ENCODE assay signal across 1 cellular context in the genomic region with DNA sequence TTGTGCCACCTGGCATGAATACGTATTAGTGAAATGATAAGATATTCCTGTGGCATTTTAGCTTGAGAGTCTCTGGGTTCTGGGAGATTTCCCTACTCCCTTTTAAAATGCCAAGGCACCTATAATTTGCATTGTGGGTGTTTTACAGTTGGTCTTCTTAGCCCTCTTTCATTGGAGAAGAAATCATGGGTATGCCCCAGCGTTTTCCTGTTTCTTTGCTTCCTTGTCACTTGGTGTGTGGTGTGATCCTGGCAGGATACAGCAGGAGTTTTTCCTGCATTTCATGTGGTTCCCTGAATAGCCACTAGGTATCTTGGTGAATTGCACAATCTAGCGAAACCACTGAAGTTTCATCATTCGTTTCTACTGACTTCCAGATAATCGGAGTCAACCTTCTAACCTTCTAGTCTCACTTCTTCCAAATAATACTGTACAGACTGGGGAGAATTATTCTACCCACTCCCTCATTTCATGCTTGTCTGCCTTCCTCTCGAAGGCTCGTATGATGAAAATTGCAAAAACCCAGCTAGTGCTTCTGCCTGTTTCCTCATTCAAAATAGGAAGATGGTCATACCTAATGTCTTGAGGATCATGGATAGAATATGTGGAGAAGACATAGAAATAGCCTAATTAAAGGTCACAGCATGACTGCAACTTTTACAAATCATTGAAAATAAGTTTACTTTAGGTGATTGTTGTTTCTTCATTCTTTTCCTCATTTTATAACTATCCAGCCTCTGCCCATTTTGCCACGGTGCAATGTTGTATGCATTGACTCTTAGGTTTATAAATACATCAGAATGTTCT.
TF ChIP-seq lines count a peak whose summit lies in the region.

No MANE protein-coding gene starts in this region.

TF ChIP-seq in HepG2, 621 proteins besides CTCF, POLR2A, EP300 and RAD21 (continued from another document and continues in another):
- TF ChIP-seq, protein P1, sequence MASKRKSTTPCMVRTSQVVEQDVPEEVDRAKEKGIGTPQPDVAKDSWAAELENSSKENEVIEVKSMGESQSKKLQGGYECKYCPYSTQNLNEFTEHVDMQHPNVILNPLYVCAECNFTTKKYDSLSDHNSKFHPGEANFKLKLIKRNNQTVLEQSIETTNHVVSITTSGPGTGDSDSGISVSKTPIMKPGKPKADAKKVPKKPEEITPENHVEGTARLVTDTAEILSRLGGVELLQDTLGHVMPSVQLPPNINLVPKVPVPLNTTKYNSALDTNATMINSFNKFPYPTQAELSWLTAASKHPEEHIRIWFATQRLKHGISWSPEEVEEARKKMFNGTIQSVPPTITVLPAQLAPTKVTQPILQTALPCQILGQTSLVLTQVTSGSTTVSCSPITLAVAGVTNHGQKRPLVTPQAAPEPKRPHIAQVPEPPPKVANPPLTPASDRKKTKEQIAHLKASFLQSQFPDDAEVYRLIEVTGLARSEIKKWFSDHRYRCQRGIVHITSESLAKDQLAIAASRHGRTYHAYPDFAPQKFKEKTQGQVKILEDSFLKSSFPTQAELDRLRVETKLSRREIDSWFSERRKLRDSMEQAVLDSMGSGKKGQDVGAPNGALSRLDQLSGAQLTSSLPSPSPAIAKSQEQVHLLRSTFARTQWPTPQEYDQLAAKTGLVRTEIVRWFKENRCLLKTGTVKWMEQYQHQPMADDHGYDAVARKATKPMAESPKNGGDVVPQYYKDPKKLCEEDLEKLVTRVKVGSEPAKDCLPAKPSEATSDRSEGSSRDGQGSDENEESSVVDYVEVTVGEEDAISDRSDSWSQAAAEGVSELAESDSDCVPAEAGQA (IDR thresholded peaks at IDR 0.05; ENCODE audit: low read depth): 0 out of 2 replicates have a peak, but pooled peaks have one; percentile 24
- TF ChIP-seq, protein P1 (CRISPR knock-in tag; IDR thresholded peaks at IDR 0.05; ENCODE audit: borderline replicate concordance): no peak
- TF ChIP-seq, protein P2, sequence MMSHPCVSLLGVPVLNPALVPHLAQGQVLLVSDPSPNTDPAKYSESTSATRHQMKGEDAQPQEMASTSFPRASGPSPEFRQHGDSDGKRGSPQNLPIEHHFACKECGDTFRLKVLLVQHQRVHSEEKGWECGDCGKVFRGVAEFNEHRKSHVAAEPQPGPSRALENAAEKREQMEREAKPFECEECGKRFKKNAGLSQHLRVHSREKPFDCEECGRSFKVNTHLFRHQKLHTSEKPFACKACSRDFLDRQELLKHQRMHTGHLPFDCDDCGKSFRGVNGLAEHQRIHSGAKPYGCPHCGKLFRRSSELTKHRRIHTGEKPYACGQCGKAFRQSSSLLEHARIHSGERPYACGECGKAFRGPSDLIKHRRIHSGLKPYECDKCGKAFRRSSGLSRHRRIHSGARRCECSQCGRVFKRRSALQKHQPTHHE (CRISPR knock-in tag; IDR thresholded peaks at IDR 0.05; ENCODE audit: borderline replicate concordance): no peak
- TF ChIP-seq ZNF562 (CRISPR knock-in tag; IDR thresholded peaks at IDR 0.05; ENCODE audit: borderline replicate concordance): no peak
- TF ChIP-seq ZNF24 (IDR thresholded peaks at IDR 0.05): no peak
- TF ChIP-seq TCF7 (IDR thresholded peaks at IDR 0.05; ENCODE audit: low read depth): no peak
- no peak for TF ChIP-seq ZNF124 (CRISPR knock-in tag; IDR thresholded peaks at IDR 0.05)
- TF ChIP-seq, protein P3, sequence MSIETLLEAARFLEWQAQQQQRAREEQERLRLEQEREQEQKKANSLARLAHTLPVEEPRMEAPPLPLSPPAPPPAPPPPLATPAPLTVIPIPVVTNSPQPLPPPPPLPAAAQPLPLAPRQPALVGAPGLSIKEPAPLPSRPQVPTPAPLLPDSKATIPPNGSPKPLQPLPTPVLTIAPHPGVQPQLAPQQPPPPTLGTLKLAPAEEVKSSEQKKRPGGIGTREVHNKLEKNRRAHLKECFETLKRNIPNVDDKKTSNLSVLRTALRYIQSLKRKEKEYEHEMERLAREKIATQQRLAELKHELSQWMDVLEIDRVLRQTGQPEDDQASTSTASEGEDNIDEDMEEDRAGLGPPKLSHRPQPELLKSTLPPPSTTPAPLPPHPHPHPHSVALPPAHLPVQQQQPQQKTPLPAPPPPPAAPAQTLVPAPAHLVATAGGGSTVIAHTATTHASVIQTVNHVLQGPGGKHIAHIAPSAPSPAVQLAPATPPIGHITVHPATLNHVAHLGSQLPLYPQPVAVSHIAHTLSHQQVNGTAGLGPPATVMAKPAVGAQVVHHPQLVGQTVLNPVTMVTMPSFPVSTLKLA (IDR thresholded peaks at IDR 0.05): no peak
- TF ChIP-seq SCMH1 (CRISPR knock-in tag; IDR thresholded peaks at IDR 0.05; ENCODE audit: borderline replicate concordance): no peak
- no peak for TF ChIP-seq ZNF567 (CRISPR knock-in tag; IDR thresholded peaks at IDR 0.05; ENCODE audit: borderline replicate concordance)
- TF ChIP-seq EZH2 (conservative IDR thresholded peaks at IDR 0.05; ENCODE audit: low read depth, low read length): no peak
- TF ChIP-seq, protein P4, sequence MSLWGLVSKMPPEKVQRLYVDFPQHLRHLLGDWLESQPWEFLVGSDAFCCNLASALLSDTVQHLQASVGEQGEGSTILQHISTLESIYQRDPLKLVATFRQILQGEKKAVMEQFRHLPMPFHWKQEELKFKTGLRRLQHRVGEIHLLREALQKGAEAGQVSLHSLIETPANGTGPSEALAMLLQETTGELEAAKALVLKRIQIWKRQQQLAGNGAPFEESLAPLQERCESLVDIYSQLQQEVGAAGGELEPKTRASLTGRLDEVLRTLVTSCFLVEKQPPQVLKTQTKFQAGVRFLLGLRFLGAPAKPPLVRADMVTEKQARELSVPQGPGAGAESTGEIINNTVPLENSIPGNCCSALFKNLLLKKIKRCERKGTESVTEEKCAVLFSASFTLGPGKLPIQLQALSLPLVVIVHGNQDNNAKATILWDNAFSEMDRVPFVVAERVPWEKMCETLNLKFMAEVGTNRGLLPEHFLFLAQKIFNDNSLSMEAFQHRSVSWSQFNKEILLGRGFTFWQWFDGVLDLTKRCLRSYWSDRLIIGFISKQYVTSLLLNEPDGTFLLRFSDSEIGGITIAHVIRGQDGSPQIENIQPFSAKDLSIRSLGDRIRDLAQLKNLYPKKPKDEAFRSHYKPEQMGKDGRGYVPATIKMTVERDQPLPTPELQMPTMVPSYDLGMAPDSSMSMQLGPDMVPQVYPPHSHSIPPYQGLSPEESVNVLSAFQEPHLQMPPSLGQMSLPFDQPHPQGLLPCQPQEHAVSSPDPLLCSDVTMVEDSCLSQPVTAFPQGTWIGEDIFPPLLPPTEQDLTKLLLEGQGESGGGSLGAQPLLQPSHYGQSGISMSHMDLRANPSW (CRISPR knock-in tag; IDR thresholded peaks at IDR 0.05; ENCODE audit: borderline replicate concordance): no peak
- TF ChIP-seq ZNF232 (CRISPR knock-in tag; IDR thresholded peaks at IDR 0.05; ENCODE audit: borderline replicate concordance): no peak
- no peak for TF ChIP-seq ATRX (CRISPR knock-in tag; IDR thresholded peaks at IDR 0.05; ENCODE audit: borderline replicate concordance)
- no peak for TF ChIP-seq FOXA3 (CRISPR knock-in tag; IDR thresholded peaks at IDR 0.05)
- TF ChIP-seq KLF16 (CRISPR knock-in tag; IDR thresholded peaks at IDR 0.05): no peak
- TF ChIP-seq, protein P5, sequence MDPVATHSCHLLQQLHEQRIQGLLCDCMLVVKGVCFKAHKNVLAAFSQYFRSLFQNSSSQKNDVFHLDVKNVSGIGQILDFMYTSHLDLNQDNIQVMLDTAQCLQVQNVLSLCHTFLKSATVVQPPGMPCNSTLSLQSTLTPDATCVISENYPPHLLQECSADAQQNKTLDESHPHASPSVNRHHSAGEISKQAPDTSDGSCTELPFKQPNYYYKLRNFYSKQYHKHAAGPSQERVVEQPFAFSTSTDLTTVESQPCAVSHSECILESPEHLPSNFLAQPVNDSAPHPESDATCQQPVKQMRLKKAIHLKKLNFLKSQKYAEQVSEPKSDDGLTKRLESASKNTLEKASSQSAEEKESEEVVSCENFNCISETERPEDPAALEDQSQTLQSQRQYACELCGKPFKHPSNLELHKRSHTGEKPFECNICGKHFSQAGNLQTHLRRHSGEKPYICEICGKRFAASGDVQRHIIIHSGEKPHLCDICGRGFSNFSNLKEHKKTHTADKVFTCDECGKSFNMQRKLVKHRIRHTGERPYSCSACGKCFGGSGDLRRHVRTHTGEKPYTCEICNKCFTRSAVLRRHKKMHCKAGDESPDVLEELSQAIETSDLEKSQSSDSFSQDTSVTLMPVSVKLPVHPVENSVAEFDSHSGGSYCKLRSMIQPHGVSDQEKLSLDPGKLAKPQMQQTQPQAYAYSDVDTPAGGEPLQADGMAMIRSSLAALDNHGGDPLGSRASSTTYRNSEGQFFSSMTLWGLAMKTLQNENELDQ (CRISPR knock-in tag; IDR thresholded peaks at IDR 0.05; ENCODE audit: borderline replicate concordance): no peak
- TF ChIP-seq ISX (CRISPR knock-in tag; conservative IDR thresholded peaks at IDR 0.05): no peak
- TF ChIP-seq, protein P6, sequence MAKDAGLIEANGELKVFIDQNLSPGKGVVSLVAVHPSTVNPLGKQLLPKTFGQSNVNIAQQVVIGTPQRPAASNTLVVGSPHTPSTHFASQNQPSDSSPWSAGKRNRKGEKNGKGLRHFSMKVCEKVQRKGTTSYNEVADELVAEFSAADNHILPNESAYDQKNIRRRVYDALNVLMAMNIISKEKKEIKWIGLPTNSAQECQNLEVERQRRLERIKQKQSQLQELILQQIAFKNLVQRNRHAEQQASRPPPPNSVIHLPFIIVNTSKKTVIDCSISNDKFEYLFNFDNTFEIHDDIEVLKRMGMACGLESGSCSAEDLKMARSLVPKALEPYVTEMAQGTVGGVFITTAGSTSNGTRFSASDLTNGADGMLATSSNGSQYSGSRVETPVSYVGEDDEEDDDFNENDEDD (CRISPR knock-in tag; IDR thresholded peaks at IDR 0.05; ENCODE audit: borderline replicate concordance): no peak
- TF ChIP-seq, protein P7, sequence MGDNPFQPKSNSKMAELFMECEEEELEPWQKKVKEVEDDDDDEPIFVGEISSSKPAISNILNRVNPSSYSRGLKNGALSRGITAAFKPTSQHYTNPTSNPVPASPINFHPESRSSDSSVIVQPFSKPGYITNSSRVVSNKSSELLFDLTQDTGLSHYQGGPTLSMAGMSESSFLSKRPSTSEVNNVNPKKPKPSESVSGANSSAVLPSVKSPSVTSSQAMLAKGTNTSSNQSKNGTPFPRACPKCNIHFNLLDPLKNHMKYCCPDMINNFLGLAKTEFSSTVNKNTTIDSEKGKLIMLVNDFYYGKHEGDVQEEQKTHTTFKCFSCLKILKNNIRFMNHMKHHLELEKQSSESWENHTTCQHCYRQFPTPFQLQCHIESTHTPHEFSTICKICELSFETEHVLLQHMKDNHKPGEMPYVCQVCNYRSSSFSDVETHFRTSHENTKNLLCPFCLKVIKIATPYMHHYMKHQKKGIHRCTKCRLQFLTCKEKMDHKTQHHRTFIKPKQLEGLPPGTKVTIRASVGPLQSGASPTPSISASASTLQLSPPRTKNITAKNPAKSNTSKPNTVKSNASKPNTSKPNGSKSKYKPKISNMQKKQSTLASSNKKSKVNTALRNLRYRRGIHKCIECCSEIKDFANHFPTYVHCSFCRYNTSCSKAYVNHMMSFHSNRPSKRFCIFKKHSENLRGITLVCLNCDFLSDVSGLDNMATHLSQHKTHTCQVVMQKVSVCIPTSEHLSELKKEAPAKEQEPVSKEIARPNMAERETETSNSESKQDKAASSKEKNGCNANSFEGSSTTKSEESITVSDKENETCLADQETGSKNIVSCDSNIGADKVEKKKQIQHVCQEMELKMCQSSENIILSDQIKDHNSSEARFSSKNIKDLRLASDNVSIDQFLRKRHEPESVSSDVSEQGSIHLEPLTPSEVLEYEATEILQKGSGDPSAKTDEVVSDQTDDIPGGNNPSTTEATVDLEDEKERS (CRISPR knock-in tag; IDR thresholded peaks at IDR 0.05): no peak
- TF ChIP-seq ZNF83 (CRISPR knock-in tag; IDR thresholded peaks at IDR 0.05; ENCODE audit: borderline replicate concordance): no peak
- TF ChIP-seq POLR2G (IDR thresholded peaks at IDR 0.05; ENCODE audit: low read depth, low read length): peak; percentile 37; the same call in 1 of the 2 replicates
- TF ChIP-seq NCOA2 (CRISPR knock-in tag; IDR thresholded peaks at IDR 0.05): peak; percentile 36; the same call in 1 of the 2 replicates
- TF ChIP-seq, protein P8, sequence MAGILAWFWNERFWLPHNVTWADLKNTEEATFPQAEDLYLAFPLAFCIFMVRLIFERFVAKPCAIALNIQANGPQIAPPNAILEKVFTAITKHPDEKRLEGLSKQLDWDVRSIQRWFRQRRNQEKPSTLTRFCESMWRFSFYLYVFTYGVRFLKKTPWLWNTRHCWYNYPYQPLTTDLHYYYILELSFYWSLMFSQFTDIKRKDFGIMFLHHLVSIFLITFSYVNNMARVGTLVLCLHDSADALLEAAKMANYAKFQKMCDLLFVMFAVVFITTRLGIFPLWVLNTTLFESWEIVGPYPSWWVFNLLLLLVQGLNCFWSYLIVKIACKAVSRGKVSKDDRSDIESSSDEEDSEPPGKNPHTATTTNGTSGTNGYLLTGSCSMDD (CRISPR knock-in tag; IDR thresholded peaks at IDR 0.05): no peak
- TF ChIP-seq, protein P9, sequence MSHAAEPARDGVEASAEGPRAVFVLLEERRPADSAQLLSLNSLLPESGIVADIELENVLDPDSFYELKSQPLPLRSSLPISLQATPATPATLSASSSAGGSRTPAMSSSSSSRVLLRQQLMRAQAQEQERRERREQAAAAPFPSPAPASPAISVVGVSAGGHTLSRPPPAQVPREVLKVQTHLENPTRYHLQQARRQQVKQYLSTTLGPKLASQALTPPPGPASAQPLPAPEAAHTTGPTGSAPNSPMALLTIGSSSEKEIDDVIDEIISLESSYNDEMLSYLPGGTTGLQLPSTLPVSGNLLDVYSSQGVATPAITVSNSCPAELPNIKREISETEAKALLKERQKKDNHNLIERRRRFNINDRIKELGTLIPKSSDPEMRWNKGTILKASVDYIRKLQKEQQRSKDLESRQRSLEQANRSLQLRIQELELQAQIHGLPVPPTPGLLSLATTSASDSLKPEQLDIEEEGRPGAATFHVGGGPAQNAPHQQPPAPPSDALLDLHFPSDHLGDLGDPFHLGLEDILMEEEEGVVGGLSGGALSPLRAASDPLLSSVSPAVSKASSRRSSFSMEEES (CRISPR knock-in tag; IDR thresholded peaks at IDR 0.05): 0 out of 2 replicates have a peak, but pooled peaks have one; percentile 3
- TF ChIP-seq TGIF2 (CRISPR knock-in tag; IDR thresholded peaks at IDR 0.05): peak; percentile 81
